ENCODE assay signal across 15 cellular contexts in genomic region chr12:65941388-65941787, GRCh38.
A peak's percentile ranks its signal among the peaks of the same experiment; 100 is the strongest.
DNase-seq lines count a peak whose midpoint lies in the region; ATAC-seq, FAIRE-seq and TF ChIP-seq lines count a peak whose summit lies in the region.
"Had no signal": no experiment of that assay in that cellular context is flagged by ENCODE, and none has a peak within 500 bp of the region (broad histone marks: within the 10 kb centered on the region; RNA-seq: fewer than 3 reads in every experiment).

No MANE protein-coding gene starts in this region.

- H3K9me1 ChIP-seq in endothelial cell of umbilical vein (replicated peaks; ENCODE audit: control insufficient read depth, extremely low read depth, insufficient read depth, low read length) = no peaks in the 10 kb centered on the region

- H3K9me3 ChIP-seq in PC-9 (ENCODE audit: insufficient read depth, low read depth) (no peaks in the 10 kb centered on the region), endothelial cell of umbilical vein (replicated peaks; ENCODE audit: control insufficient read depth, insufficient read depth, low read length) (no peaks in the 10 kb centered on the region), mucosa of descending colon (no peaks in the 10 kb centered on the region), body of pancreas (no peaks in the 10 kb centered on the region)

- H2AFZ ChIP-seq in PC-9 (no peak overlapping the region), endothelial cell of umbilical vein (ENCODE audit: low read depth, low read length) (no peak overlapping the region)

- WGBS in body of pancreas, 2 donors = 55 to 61% methylated on average over 3 of the region's 3 CpGs

- POLR2A ChIA-PET in PC-9 (lab: Charles Lee; ENCODE audit: unreplicated experiment) = no interaction called here
- POLR2A ChIA-PET in endothelial cell of umbilical vein (lab: Charles Lee) = interaction anchor here (0.6 to 0.7 kb wide), 3 partner anchors 38 to 1740 kb away, joined by 3 to 5 read pairs (median 5); no protein-coding TSS in a partner anchor

- intact Hi-C loops in PC-9 (cut with micrococcal nuclease; ENCODE audit: unreplicated experiment) (no loop called here), endothelial cell of umbilical vein (cut with micrococcal nuclease) (no loop called here), mucosa of descending colon (cut with DNase I, micrococcal nuclease) (no loop called here), body of pancreas (cut with DNase I) (no loop called here)

- dilution Hi-C loops in endothelial cell of umbilical vein (cut with MboI; ENCODE audit: extremely low pct_ligation_motif_present, low sequenced_read_pairs) = no loop called here

- no peak overlapping the region for H3K9ac ChIP-seq in endothelial cell of umbilical vein (replicated peaks; ENCODE audit: extremely low read depth, insufficient read depth, low read length)

- H3K4me2 ChIP-seq in PC-9 = no peak overlapping the region
- peak overlapping the region; percentile 23 for H3K4me2 ChIP-seq in endothelial cell of umbilical vein (ENCODE audit: insufficient read depth, low read length)

- ATAC-seq in mucosa of descending colon (peak; percentile 79), GM18517 (IDR thresholded peaks at IDR 0.05; ENCODE audit: unreplicated experiment) (no peak), body of pancreas (no peak), HG02763 (IDR thresholded peaks at IDR 0.05; ENCODE audit: unreplicated experiment) (no peak)
- ATAC-seq: activated naive CD8-positive, alpha-beta T cell treated with anti-CD3 and anti-CD28 coated beads, Interleukin-2, amount 50 U/mL, for 24 hours; GM12878 had no signal

- FAIRE-seq in endothelial cell of umbilical vein (lab: Jason Lieb, UNC) = peak; percentile 31
- FAIRE-seq: GM12878 had no signal

- no peak overlapping the region for H3K4me3 ChIP-seq in AG10803 (ENCODE audit: low read length)
- H3K4me3 ChIP-seq in PC-9 = no peak overlapping the region
- no peak overlapping the region for H3K4me3 ChIP-seq in endothelial cell of umbilical vein (replicated peaks in 1 of 3; ENCODE audit: insufficient read depth in 1 of 3, low read depth in 1 of 3, low read length in 3 of 3)
- no peak overlapping the region for H3K4me3 ChIP-seq in mucosa of descending colon
- no peak overlapping the region for H3K4me3 ChIP-seq in body of pancreas
- H3K4me3 ChIP-seq: GM12878 had no signal

- CTCF ChIA-PET in PC-9 (lab: Charles Lee) = no interaction called here
- CTCF ChIA-PET in endothelial cell of umbilical vein (lab: Charles Lee) = interaction anchor here (0.8 to 2.3 kb wide), 15 partner anchors 7 to 385 kb away, joined by 3 to 19 read pairs (median 4); no protein-coding TSS in a partner anchor

- H3F3A ChIP-seq in PC-9 (ENCODE audit: insufficient read depth, low read depth) = peaks cover 46% of the 10 kb centered on the region; the same call in 1 of the 2 replicates

- TF ChIP-seq POLR2A in endothelial cell of umbilical vein (IDR thresholded peaks at IDR 0.05; ENCODE audit: low read depth, low read length) (no peak), body of pancreas (IDR thresholded peaks at IDR 0.05) (no peak)

- H3K27ac ChIP-seq in PC-9 (peak overlapping the region; percentile 16; the same call in 1 of the 2 replicates), endothelial cell of umbilical vein (ENCODE audit: insufficient read depth, low read depth, low read length) (peak overlapping the region; percentile 82), body of pancreas (no peak overlapping the region)

- DNase-seq in AG10803 (ENCODE audit: low read depth) (peak; percentile 90), PC-9 (no peak), endothelial cell of umbilical vein (ENCODE audit: low read depth, low spot score) (peak; percentile 79), mucosa of descending colon (no peak), body of pancreas (no peak)
- no peak for DNase-seq in stimulated activated CD4-positive, alpha-beta T cell treated with anti-CD3 and anti-CD28 coated beads, Interleukin-4, amount 100 ng/mL, for 24 hours
- DNase-seq: activated naive CD8-positive, alpha-beta T cell treated with anti-CD3 and anti-CD28 coated beads, Interleukin-2, amount 50 U/mL, for 24 hours; Karpas-422; nucleus accumbens; stimulated activated CD4-positive, alpha-beta T cell treated with anti-CD3 and anti-CD28 coated beads, Interleukin-2, amount 100 ng/mL, for 24 hours; stimulated activated naive CD4-positive, alpha-beta T cell; T1000 had no signal

- TF ChIP-seq CTCF in AG10803 (conservative IDR thresholded peaks at IDR 0.05; ENCODE audit: low read length) = no peak
- no peak for TF ChIP-seq CTCF in PC-9 (conservative IDR thresholded peaks at IDR 0.05)
- TF ChIP-seq CTCF in endothelial cell of umbilical vein (IDR thresholded peaks at IDR 0.05; ENCODE audit: extremely low read depth in 1 of 2, insufficient read depth in 1 of 2, low read depth in 1 of 2, low read length in 2 of 2) = no peak
- TF ChIP-seq CTCF in mucosa of descending colon (IDR thresholded peaks at IDR 0.05) = no peak
- TF ChIP-seq CTCF in body of pancreas (IDR thresholded peaks at IDR 0.05) = no peak

- BruUV-seq in PC-9 (replicated peaks; lab: Mats Ljungman, UMichigan) (no TSS peak), endothelial cell of umbilical vein (replicated peaks; lab: Mats Ljungman, UMichigan) (no TSS peak)

- H3K9me2 ChIP-seq in PC-9 (ENCODE audit: insufficient read depth) = no peaks in the 10 kb centered on the region

- 0 out of 2 replicates have a peak, but pooled peaks cover 11% of the 10 kb centered on the region for H3K36me3 ChIP-seq in PC-9 (ENCODE audit: low read depth)
- peaks cover 0 to 3% of the 10 kb centered on the region in 2 experiments for H3K36me3 ChIP-seq in endothelial cell of umbilical vein (ENCODE audit: control insufficient read depth in 2 of 2, extremely low read depth in 1 of 2, insufficient read depth in 2 of 2, low read length in 2 of 2)
- no peaks in the 10 kb centered on the region for H3K36me3 ChIP-seq in mucosa of descending colon (ENCODE audit: low read depth)
- H3K36me3 ChIP-seq in body of pancreas (replicated peaks in 1 of 2; ENCODE audit: insufficient read depth in 1 of 2, low read depth in 2 of 2) = no peaks in the 10 kb centered on the region

- no peaks in the 10 kb centered on the region; the same call in 1 of the 2 replicates for H3K4me1 ChIP-seq in PC-9 (replicated peaks; ENCODE audit: insufficient read depth)
- H3K4me1 ChIP-seq in endothelial cell of umbilical vein (ENCODE audit: control insufficient read depth, extremely low read depth, insufficient read depth, low read length) = peaks cover 62% of the 10 kb centered on the region
- no peaks in the 10 kb centered on the region for H3K4me1 ChIP-seq in mucosa of descending colon (ENCODE audit: low read depth)
- H3K4me1 ChIP-seq in body of pancreas = peaks cover 8% of the 10 kb centered on the region

- peaks cover 62% of the 10 kb centered on the region for H3K79me2 ChIP-seq in PC-9 (ENCODE audit: low read depth)
- peaks cover 74% of the 10 kb centered on the region for H3K79me2 ChIP-seq in endothelial cell of umbilical vein (ENCODE audit: control insufficient read depth, insufficient read depth, low read length)

- H3K27me3 ChIP-seq in PC-9 (ENCODE audit: insufficient read depth, low read depth) = no peaks in the 10 kb centered on the region
- H3K27me3 ChIP-seq in endothelial cell of umbilical vein (ENCODE audit: control insufficient read depth in 2 of 2, insufficient read depth in 2 of 2, low read length in 2 of 2) = no peaks in the 10 kb centered on the region
- no peaks in the 10 kb centered on the region for H3K27me3 ChIP-seq in body of pancreas

- peaks cover 12% of the 10 kb centered on the region for H4K20me1 ChIP-seq in PC-9 (ENCODE audit: insufficient read depth)
- H4K20me1 ChIP-seq in endothelial cell of umbilical vein (replicated peaks; ENCODE audit: control insufficient read depth, extremely low read depth, insufficient read depth, low read length) = no peaks in the 10 kb centered on the region

TF ChIP-seq in endothelial cell of umbilical vein, 7 proteins besides CTCF, POLR2A, EP300 and RAD21:
- peak; percentile 59 for TF ChIP-seq FOS (IDR thresholded peaks at IDR 0.05; ENCODE audit: borderline replicate concordance, insufficient read depth, low read length)
- no peak for TF ChIP-seq GATA2 (IDR thresholded peaks at IDR 0.05; ENCODE audit: insufficient read depth, insufficient read length, low read depth, low read length)
- TF ChIP-seq JUN (IDR thresholded peaks at IDR 0.05; ENCODE audit: borderline replicate concordance, insufficient read depth, insufficient read length, low read depth) = peak; percentile 8
TF ChIP-seq in endothelial cell of umbilical vein: peak in this region for 2.

Comparison
In these comparisons a context has a peak if more than half of its experiments do, and no peak if none do; other contexts are left out.
1. DNase-seq: peak in AG10803 (single experiment) and endothelial cell of umbilical vein (single experiment); none in PC-9 (0 of 2), mucosa of descending colon (0 of 3), body of pancreas (0 of 4) and stimulated activated CD4-positive, alpha-beta T cell treated with anti-CD3 and anti-CD28 coated beads, Interleukin-4, amount 100 ng/mL, for 24 hours (single experiment).
2. H3K27ac ChIP-seq: peak in PC-9 (single experiment) and endothelial cell of umbilical vein (single experiment); none in body of pancreas (0 of 4).